10 cellular contexts compared by ENCODE assay signal in the genomic region with DNA sequence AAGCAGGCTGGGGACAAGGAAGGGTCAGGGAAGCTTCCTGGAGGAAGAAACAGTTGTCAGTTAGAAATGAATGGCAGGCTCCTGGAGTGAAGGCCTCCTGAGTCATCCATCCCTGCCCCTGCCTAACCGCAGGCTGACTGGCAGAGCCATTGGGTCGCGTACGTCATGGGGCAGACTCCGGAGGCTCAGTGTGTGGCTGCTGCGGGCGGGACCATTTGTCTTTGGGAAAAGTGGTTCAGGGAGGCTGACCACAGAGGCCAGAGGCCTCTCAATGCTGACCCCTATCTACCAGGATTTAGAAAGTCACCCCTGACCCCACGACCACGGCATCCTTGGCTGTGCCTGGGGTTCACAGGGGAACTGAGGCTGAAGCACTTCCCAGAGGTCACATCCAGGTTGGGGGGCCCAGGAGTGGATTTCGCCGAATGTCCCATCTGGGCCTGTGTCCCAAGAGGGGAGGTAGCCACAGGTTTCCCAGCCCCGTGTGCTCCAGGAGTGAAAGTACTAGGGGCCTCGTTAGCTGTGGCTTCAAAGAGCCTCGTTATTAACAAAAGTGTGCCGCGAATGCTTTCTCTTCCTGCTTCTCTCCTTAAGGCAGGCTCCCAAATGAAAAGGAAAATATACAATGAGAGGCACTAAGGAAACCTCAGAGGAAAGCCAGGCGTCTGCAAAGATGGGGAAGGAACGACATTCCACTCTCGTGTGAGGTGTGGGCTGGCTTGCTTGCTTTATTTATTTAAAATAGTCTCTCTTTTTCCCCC. TPM values are rescaled to one million over a fixed set of nuclear protein-coding genes. Genes with fewer than 3 reads are reported as not detected.
DNase-seq lines count a peak whose midpoint lies in the region; ATAC-seq and TF ChIP-seq lines count a peak whose summit lies in the region.
"Had no signal": no experiment of that assay in that cellular context is flagged by ENCODE, and none has a peak within 500 bp of the region (broad histone marks: within the 10 kb centered on the region; RNA-seq: fewer than 3 reads in every experiment).

No MANE protein-coding gene starts in this region.

- H3K4me3 ChIP-seq in NB4 (ENCODE audit: low read depth, low read length), result peak overlapping the region; percentile 16

- peaks cover 4% of the 10 kb centered on the region for H3K36me3 Mint-ChIP-seq in chondrocyte (ENCODE audit: low read depth)
- H3K36me3 Mint-ChIP-seq in nephron (ENCODE audit: low read depth), result no peaks in the 10 kb centered on the region
- H3K36me3 Mint-ChIP-seq in stimulated activated memory B cell treated with anti-CD40 and anti-IgM and Interleukin-4, amounts not matched to agents 10 μg/mL and 1 μg/mL and 100 μg/mL, for 72 hours, result no peaks in the 10 kb centered on the region

- H3K9me3 Mint-ChIP-seq in chondrocyte (ENCODE audit: low read depth) (no peaks in the 10 kb centered on the region), nephron (no peaks in the 10 kb centered on the region)
- no peaks in the 10 kb centered on the region for H3K9me3 Mint-ChIP-seq in stimulated activated memory B cell treated with anti-CD40 and anti-IgM and Interleukin-4, amounts not matched to agents 10 μg/mL and 1 μg/mL and 100 μg/mL, for 72 hours

- TF ChIP-seq POLR2A in NB4 (IDR thresholded peaks at IDR 0.05; ENCODE audit: extremely low read depth, insufficient read length), result no peak

- DNase-seq in COLO668 (lab: John Stamatoyannopoulos, UW; ENCODE audit: unreplicated experiment) (peak; percentile 18), NB4 (ENCODE audit: low read depth) (peak; percentile 95), chondrocyte (ENCODE audit: low spot score) (no peak), NCI-H446 (lab: John Stamatoyannopoulos, UW) (no peak), NCI-H2196 treated with DMSO at 0.1 percent for 48 hours (lab: John Stamatoyannopoulos, UW; ENCODE audit: unreplicated experiment) (no peak)
- DNase-seq: left cardiac atrium had no signal

- ATAC-seq in stimulated activated memory B cell treated with anti-CD40 and anti-IgM and Interleukin-4, amounts not matched to agents 10 μg/mL and 1 μg/mL and 100 μg/mL, for 72 hours, result no peak
- no peak for ATAC-seq in HG02642 (IDR thresholded peaks at IDR 0.05; ENCODE audit: poor library complexity, unreplicated experiment)

- H3K27ac Mint-ChIP-seq in chondrocyte (ENCODE audit: unreplicated experiment), result peak overlapping the region; percentile 63
- peak overlapping the region; percentile 94 to 97 (median 96) for H3K27ac Mint-ChIP-seq in nephron
- no peak overlapping the region for H3K27ac Mint-ChIP-seq in stimulated activated memory B cell treated with anti-CD40 and anti-IgM and Interleukin-4, amounts not matched to agents 10 μg/mL and 1 μg/mL and 100 μg/mL, for 72 hours

- H3K4me1 Mint-ChIP-seq in chondrocyte (ENCODE audit: low read depth), result peaks cover 35% of the 10 kb centered on the region
- peaks cover 54% of the 10 kb centered on the region for H3K4me1 Mint-ChIP-seq in nephron
- H3K4me1 Mint-ChIP-seq in stimulated activated memory B cell treated with anti-CD40 and anti-IgM and Interleukin-4, amounts not matched to agents 10 μg/mL and 1 μg/mL and 100 μg/mL, for 72 hours, result no peaks in the 10 kb centered on the region

- peak; percentile 11 for TF ChIP-seq CTCF in NB4 (IDR thresholded peaks at IDR 0.05; ENCODE audit: low read depth, low read length)
- TF ChIP-seq CTCF in chondrocyte (IDR thresholded peaks at IDR 0.05), result no peak
- no peak for TF ChIP-seq CTCF in nephron (IDR thresholded peaks at IDR 0.05; ENCODE audit: unreplicated experiment in 3 of 3)

- H3K4me3 Mint-ChIP-seq in chondrocyte (ENCODE audit: unreplicated experiment), result no peak overlapping the region
- peak overlapping the region in 2 of 3 experiments; percentile 15 to 39 for H3K4me3 Mint-ChIP-seq in nephron
- no peak overlapping the region for H3K4me3 Mint-ChIP-seq in stimulated activated memory B cell treated with anti-CD40 and anti-IgM and Interleukin-4, amounts not matched to agents 10 μg/mL and 1 μg/mL and 100 μg/mL, for 72 hours

- H3K27me3 Mint-ChIP-seq in chondrocyte (ENCODE audit: low read depth) (peaks cover 12% of the 10 kb centered on the region), nephron (ENCODE audit: low read depth) (peaks cover 22% of the 10 kb centered on the region)
- H3K27me3 Mint-ChIP-seq in stimulated activated memory B cell treated with anti-CD40 and anti-IgM and Interleukin-4, amounts not matched to agents 10 μg/mL and 1 μg/mL and 100 μg/mL, for 72 hours, result peaks cover 25% of the 10 kb centered on the region

RNA-seq across cellular contexts. Expression of a gene that starts 58.9 kb away (rescaled TPM):
- total RNA-seq in chondrocyte, result 0.12 to 0.31 TPM (median 0.22 TPM) in 3 replicates
- total RNA-seq: activated CD8-positive, alpha-beta memory T cell treated with anti-CD3 and anti-CD28 coated beads for 36 hours had no signal

Comparison
In these comparisons a context has a peak if more than half of its experiments do, and no peak if none do; other contexts are left out.
1. DNase-seq: peak in COLO668 (single experiment) and NB4 (single experiment); none in chondrocyte (single experiment), NCI-H446 (0 of 2) and NCI-H2196 treated with DMSO at 0.1 percent for 48 hours (single experiment).
2. H3K4me3 Mint-ChIP-seq: peak in nephron (2 of 3); none in chondrocyte (single experiment) and stimulated activated memory B cell treated with anti-CD40 and anti-IgM and Interleukin-4, amounts not matched to agents 10 μg/mL and 1 μg/mL and 100 μg/mL, for 72 hours (single experiment).